ENCODE assay signal across 8 cellular contexts in the genomic region with DNA sequence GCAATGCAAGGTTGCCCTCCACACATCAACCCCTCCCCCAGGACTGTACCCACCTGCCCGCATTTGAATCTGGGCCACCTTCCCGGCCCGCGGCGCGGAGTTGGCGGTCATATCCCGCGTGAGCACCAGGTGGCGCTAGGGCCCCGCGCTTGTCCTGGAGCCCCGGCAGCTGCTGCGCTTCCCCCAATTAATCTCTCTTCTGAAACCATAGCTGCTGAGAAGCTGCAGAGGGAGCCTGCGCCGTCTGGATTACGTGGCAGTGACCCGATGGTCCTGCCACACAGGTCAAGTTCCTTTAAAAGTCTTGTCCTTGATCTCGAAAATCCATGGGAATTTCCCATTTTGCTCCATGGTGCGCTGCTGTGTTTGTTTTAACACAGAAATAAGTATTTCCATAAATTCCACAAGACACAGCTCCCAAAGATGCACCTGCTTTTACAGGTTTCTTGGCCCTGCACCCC. TPM values are rescaled to one million over a fixed set of nuclear protein-coding genes. Genes with fewer than 3 reads are reported as not detected.
DNase-seq lines count a peak whose midpoint lies in the region; ATAC-seq and TF ChIP-seq lines count a peak whose summit lies in the region.

No MANE protein-coding gene starts in this region.

- H3K27me3 ChIP-seq in Caco-2 (replicated peaks; ENCODE audit: control insufficient read depth, insufficient read depth, low read length) (no peaks in the 10 kb centered on the region), RWPE2 (ENCODE audit: insufficient read depth, poor library complexity, severe bottlenecking) (peaks cover 30% of the 10 kb centered on the region)

- H3K4me1 Mint-ChIP-seq in Caco-2 (ENCODE audit: low read depth, unreplicated experiment), result peaks cover 7% of the 10 kb centered on the region
- no peaks in the 10 kb centered on the region for H3K4me1 Mint-ChIP-seq in activated T-helper 17 cell treated with anti-CD3 and anti-CD28 coated beads, Interleukin-2, amount 50 U/mL, for 72 hours

- no TSS peak for BruUV-seq in Caco-2 (replicated peaks; lab: Mats Ljungman, UMichigan)

- H3K27ac ChIP-seq in RWPE2 (ENCODE audit: poor library complexity, severe bottlenecking), result no peak overlapping the region

- H3K4me1 ChIP-seq in Caco-2 (peaks cover 3% of the 10 kb centered on the region; the same call in 1 of the 2 replicates), RWPE2 (ENCODE audit: insufficient read depth, poor library complexity, severe bottlenecking) (no peaks in the 10 kb centered on the region)

- H3K9me3 Mint-ChIP-seq in Caco-2 (ENCODE audit: unreplicated experiment), result no peaks in the 10 kb centered on the region
- no peaks in the 10 kb centered on the region for H3K9me3 Mint-ChIP-seq in activated T-helper 17 cell treated with anti-CD3 and anti-CD28 coated beads, Interleukin-2, amount 50 U/mL, for 72 hours

- POLR2A ChIA-PET in Caco-2 (lab: Charles Lee), result no interaction called here

- H3K4me3 ChIP-seq in Caco-2 (ENCODE audit: low read depth, low read length) (no peak overlapping the region), RWPE2 (ENCODE audit: severe bottlenecking) (no peak overlapping the region), fibroblast of villous mesenchyme (ENCODE audit: low read depth, low read length) (no peak overlapping the region)

- DNase-seq in Caco-2 (peak; percentile 89 to 92), LoVo (ENCODE audit: low spot score) (peak; percentile 71), RWPE2 (ENCODE audit: low spot score) (no peak), fibroblast of villous mesenchyme (ENCODE audit: low read depth) (peak; percentile 81), non-pigmented ciliary epithelial cell (ENCODE audit: low read depth) (peak; percentile 23), stromal cell of bone marrow (ENCODE audit: low read depth) (peak; percentile 42)

- no peaks in the 10 kb centered on the region for H3K27me3 Mint-ChIP-seq in Caco-2 (ENCODE audit: insufficient read depth, unreplicated experiment)
- peaks cover 3% of the 10 kb centered on the region for H3K27me3 Mint-ChIP-seq in activated T-helper 17 cell treated with anti-CD3 and anti-CD28 coated beads, Interleukin-2, amount 50 U/mL, for 72 hours

- H3K4me3 Mint-ChIP-seq in Caco-2 (ENCODE audit: unreplicated experiment), result no peak overlapping the region
- no peak overlapping the region for H3K4me3 Mint-ChIP-seq in activated T-helper 17 cell treated with anti-CD3 and anti-CD28 coated beads, Interleukin-2, amount 50 U/mL, for 72 hours

- H3K9me3 ChIP-seq in Caco-2, result no peaks in the 10 kb centered on the region
- no peaks in the 10 kb centered on the region for H3K9me3 ChIP-seq in RWPE2 (ENCODE audit: severe bottlenecking)

- TF ChIP-seq CTCF in Caco-2 (IDR thresholded peaks at IDR 0.05; ENCODE audit: insufficient read depth in 1 of 2, low read depth in 1 of 2, low read length in 1 of 2, severe bottlenecking in 1 of 2, unreplicated experiment in 1 of 2) (peak; percentile 95 to 99), RWPE2 (IDR thresholded peaks at IDR 0.05; ENCODE audit: poor library complexity, severe bottlenecking) (peak; percentile 98), fibroblast of villous mesenchyme (IDR thresholded peaks at IDR 0.05; ENCODE audit: insufficient read depth, low read depth, low read length) (peak; percentile 90)

- H3K36me3 Mint-ChIP-seq in Caco-2 (ENCODE audit: insufficient read depth, unreplicated experiment), result no peaks in the 10 kb centered on the region
- no peaks in the 10 kb centered on the region for H3K36me3 Mint-ChIP-seq in activated T-helper 17 cell treated with anti-CD3 and anti-CD28 coated beads, Interleukin-2, amount 50 U/mL, for 72 hours (ENCODE audit: low read depth)

- CTCF ChIA-PET in Caco-2 (lab: Charles Lee), result interaction anchor here (0.6 to 3.8 kb wide), 41 partner anchors 9 to 319 kb away, joined by 3 to 147 read pairs (median 5); partner anchors contain the start of gene IRF8

- no peak overlapping the region for H3K27ac Mint-ChIP-seq in Caco-2 (ENCODE audit: unreplicated experiment)
- H3K27ac Mint-ChIP-seq in activated T-helper 17 cell treated with anti-CD3 and anti-CD28 coated beads, Interleukin-2, amount 50 U/mL, for 72 hours, result no peak overlapping the region

- ATAC-seq in GM21576 (IDR thresholded peaks at IDR 0.05; ENCODE audit: unreplicated experiment) (peak; percentile 76), RWPE2 (ENCODE audit: low read depth) (peak; percentile 82)
- peak; percentile 79 for ATAC-seq in activated T-helper 17 cell treated with anti-CD3 and anti-CD28 coated beads, Interleukin-2, amount 50 U/mL, for 72 hours (replicated peaks)

- H3K36me3 ChIP-seq in Caco-2 (ENCODE audit: control insufficient read depth, insufficient read depth, low read length) (no peaks in the 10 kb centered on the region), RWPE2 (ENCODE audit: low read depth) (no peaks in the 10 kb centered on the region)

- intact Hi-C loops in Caco-2 (cut with micrococcal nuclease; ENCODE audit: unreplicated experiment), result loop anchor here (1.0 kb wide), 5 partner anchors 29 to 251 kb away; no protein-coding TSS in a partner anchor

RNA-seq across cellular contexts. Expression of gene COX4I1, which starts 22.0 kb away (rescaled TPM):
- total RNA-seq in Caco-2 (2022) (814 and 893 TPM in 2 replicates), fibroblast of villous mesenchyme (258 and 337 TPM in 2 replicates)
- total RNA-seq in activated T-helper 17 cell treated with anti-CD3 and anti-CD28 coated beads, Interleukin-2, amount 50 U/mL, for 72 hours, result 100 to 1,000 TPM; 415 to 467 TPM

RNA-seq across cellular contexts. Expression of gene EMC8, which starts 22.1 kb away (rescaled TPM):
- total RNA-seq in Caco-2 (2022) (86.7 and 94.7 TPM in 2 replicates), fibroblast of villous mesenchyme (30.2 and 38.3 TPM in 2 replicates)
- 10 to 100 TPM; 17.4 to 42.7 TPM for total RNA-seq in activated T-helper 17 cell treated with anti-CD3 and anti-CD28 coated beads, Interleukin-2, amount 50 U/mL, for 72 hours
